In the genomic region with DNA sequence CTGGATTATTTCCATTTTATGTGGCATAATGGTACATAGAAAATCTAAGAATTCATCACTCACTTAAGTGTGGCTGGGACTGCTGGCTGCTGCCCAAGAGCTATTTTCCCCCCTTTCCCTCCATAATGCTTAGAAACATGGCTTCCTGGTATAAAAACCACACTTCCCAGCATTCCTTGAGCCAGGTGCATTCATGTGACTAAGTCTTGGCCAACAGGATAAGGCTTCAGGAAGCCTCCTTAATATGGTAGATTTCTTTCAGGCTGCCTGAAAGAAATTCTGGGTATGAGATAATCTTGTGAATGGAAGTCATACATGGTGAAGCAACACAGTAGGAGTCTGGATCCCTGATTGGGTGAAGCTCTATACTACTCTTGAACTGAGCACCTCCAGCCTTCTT, we compare ENCODE assay signal across 13 cellular contexts.
DNase-seq lines count a peak whose midpoint lies in the region; ATAC-seq, FAIRE-seq and TF ChIP-seq lines count a peak whose summit lies in the region.
"Had no signal": no experiment of that assay in that cellular context is flagged by ENCODE, and none has a peak within 500 bp of the region (broad histone marks: within the 10 kb centered on the region; RNA-seq: fewer than 3 reads in every experiment).

No MANE protein-coding gene starts in this region.

- H3K36me3 Mint-ChIP-seq in activated T-cell treated with anti-CD3 and anti-CD28 coated beads, Interleukin-2, amount 50 U/mL, for 72 hours (ENCODE audit: insufficient read depth in 2 of 2), result no peaks in the 10 kb centered on the region
- H3K36me3 Mint-ChIP-seq: immature natural killer cell had no signal

- ATAC-seq in activated T-cell treated with anti-CD3 and anti-CD28 coated beads, Interleukin-2, amount 50 U/mL, for 72 hours (replicated peaks in 1 of 2), result no peak

- no peak overlapping the region for H3K9ac ChIP-seq in endothelial cell of umbilical vein (replicated peaks; ENCODE audit: extremely low read depth, insufficient read depth, low read length)
- H3K9ac ChIP-seq: parathyroid adenoma had no signal

- no peak overlapping the region for H2AFZ ChIP-seq in endothelial cell of umbilical vein (ENCODE audit: low read depth, low read length)
- H2AFZ ChIP-seq: parathyroid adenoma had no signal

- H3K79me2 ChIP-seq in endothelial cell of umbilical vein (ENCODE audit: control insufficient read depth, insufficient read depth, low read length), result no peaks in the 10 kb centered on the region

- peak; percentile 16 for DNase-seq in NCI-H748 (lab: John Stamatoyannopoulos, UW; ENCODE audit: unreplicated experiment)
- no peak for DNase-seq in NCI-H748 treated with DMSO at 0.1 percent for 48 hours (lab: John Stamatoyannopoulos, UW)
- peak; percentile 72 for DNase-seq in NCI-H82 (lab: John Stamatoyannopoulos, UW)
- DNase-seq in endothelial cell of umbilical vein (ENCODE audit: low read depth, low spot score), result peak; percentile 40
- peak; percentile 22 for DNase-seq in urothelium cell line (ENCODE audit: low spot score)
- no peak for DNase-seq in retina
- DNase-seq in activated T-cell treated with anti-CD3 and anti-CD28 coated beads, Interleukin-2, amount 50 U/mL, for 72 hours, result no peak
- DNase-seq in midbrain (lab: John Stamatoyannopoulos, UW), result no peak
- DNase-seq: cortex of kidney; immature natural killer cell; NCI-H510A; stimulated activated CD4-positive, alpha-beta T cell treated with anti-CD3 and anti-CD28 coated beads, Interleukin-15, amount 100 ng/mL, for 24 hours had no signal

- no peak overlapping the region for H3K27ac Mint-ChIP-seq in activated T-cell treated with anti-CD3 and anti-CD28 coated beads, Interleukin-2, amount 50 U/mL, for 72 hours
- H3K27ac Mint-ChIP-seq: immature natural killer cell had no signal

- no peak for FAIRE-seq in endothelial cell of umbilical vein (lab: Jason Lieb, UNC)
- FAIRE-seq in urothelium cell line (lab: Jason Lieb, UNC), result no peak

- no peak overlapping the region for H3K4me2 ChIP-seq in endothelial cell of umbilical vein (ENCODE audit: insufficient read depth, low read length)

- no peaks in the 10 kb centered on the region for H3K36me3 ChIP-seq in endothelial cell of umbilical vein (ENCODE audit: control insufficient read depth in 2 of 2, extremely low read depth in 1 of 2, insufficient read depth in 2 of 2, low read length in 2 of 2)

- H3K4me3 ChIP-seq in endothelial cell of umbilical vein (replicated peaks in 1 of 3; ENCODE audit: insufficient read depth in 1 of 3, low read depth in 1 of 3, low read length in 3 of 3), result no peak overlapping the region

- no peaks in the 10 kb centered on the region for H3K9me1 ChIP-seq in endothelial cell of umbilical vein (replicated peaks; ENCODE audit: control insufficient read depth, extremely low read depth, insufficient read depth, low read length)

- no peaks in the 10 kb centered on the region for H3K9me3 ChIP-seq in endothelial cell of umbilical vein (replicated peaks; ENCODE audit: control insufficient read depth, insufficient read depth, low read length)

- H4K20me1 ChIP-seq in endothelial cell of umbilical vein (replicated peaks; ENCODE audit: control insufficient read depth, extremely low read depth, insufficient read depth, low read length), result no peaks in the 10 kb centered on the region

- POLR2A ChIA-PET in endothelial cell of umbilical vein (lab: Charles Lee), result no interaction called here

- H3K27me3 ChIP-seq in endothelial cell of umbilical vein (ENCODE audit: control insufficient read depth in 2 of 2, insufficient read depth in 2 of 2, low read length in 2 of 2), result no peaks in the 10 kb centered on the region

- H3K4me1 Mint-ChIP-seq in activated T-cell treated with anti-CD3 and anti-CD28 coated beads, Interleukin-2, amount 50 U/mL, for 72 hours (ENCODE audit: low read depth), result no peaks in the 10 kb centered on the region

- BruUV-seq in endothelial cell of umbilical vein (replicated peaks; lab: Mats Ljungman, UMichigan), result no TSS peak

- no peak for TF ChIP-seq POLR2A in endothelial cell of umbilical vein (IDR thresholded peaks at IDR 0.05; ENCODE audit: low read depth, low read length)

- H3K27ac ChIP-seq in endothelial cell of umbilical vein (ENCODE audit: insufficient read depth, low read depth, low read length), result no peak overlapping the region
- H3K27ac ChIP-seq: parathyroid adenoma had no signal

- H3K4me1 ChIP-seq in endothelial cell of umbilical vein (ENCODE audit: control insufficient read depth, extremely low read depth, insufficient read depth, low read length), result no peaks in the 10 kb centered on the region

- no peak overlapping the region for H3K4me3 Mint-ChIP-seq in activated T-cell treated with anti-CD3 and anti-CD28 coated beads, Interleukin-2, amount 50 U/mL, for 72 hours
- H3K4me3 Mint-ChIP-seq: immature natural killer cell had no signal

- intact Hi-C loops in endothelial cell of umbilical vein (cut with micrococcal nuclease), result no loop called here

- dilution Hi-C loops in endothelial cell of umbilical vein (cut with MboI; ENCODE audit: extremely low pct_ligation_motif_present, low sequenced_read_pairs), result no loop called here

- CTCF ChIA-PET in endothelial cell of umbilical vein (lab: Charles Lee), result no interaction called here

- H3K9me3 Mint-ChIP-seq in activated T-cell treated with anti-CD3 and anti-CD28 coated beads, Interleukin-2, amount 50 U/mL, for 72 hours, result no peaks in the 10 kb centered on the region
- H3K9me3 Mint-ChIP-seq: immature natural killer cell had no signal

- no peak for TF ChIP-seq CTCF in endothelial cell of umbilical vein (IDR thresholded peaks at IDR 0.05; ENCODE audit: extremely low read depth in 1 of 2, insufficient read depth in 1 of 2, low read depth in 1 of 2, low read length in 2 of 2)

- no peaks in the 10 kb centered on the region for H3K27me3 Mint-ChIP-seq in activated T-cell treated with anti-CD3 and anti-CD28 coated beads, Interleukin-2, amount 50 U/mL, for 72 hours (ENCODE audit: low read depth)

TF ChIP-seq in endothelial cell of umbilical vein, 7 proteins besides CTCF, POLR2A, EP300 and RAD21:
- TF ChIP-seq FOS (IDR thresholded peaks at IDR 0.05; ENCODE audit: borderline replicate concordance, insufficient read depth, low read length) (no peak), GATA2 (IDR thresholded peaks at IDR 0.05; ENCODE audit: insufficient read depth, insufficient read length, low read depth, low read length) (no peak), JUN (IDR thresholded peaks at IDR 0.05; ENCODE audit: borderline replicate concordance, insufficient read depth, insufficient read length, low read depth) (no peak), MAX (IDR thresholded peaks at IDR 0.05; ENCODE audit: insufficient read depth, insufficient read length) (no peak), MYC (IDR thresholded peaks at IDR 0.05; ENCODE audit: low read depth, low read length) (no peak), POLR2AphosphoS5 (IDR thresholded peaks at IDR 0.05; ENCODE audit: insufficient read depth, low read depth, low read length) (no peak), EZH2 (IDR thresholded peaks at IDR 0.05; ENCODE audit: borderline replicate concordance, low read depth, low read length, severe bottlenecking) (no peak)

Comparison
In these comparisons a context has a peak if more than half of its experiments do, and no peak if none do; other contexts are left out.
1. DNase-seq: peak in NCI-H748 (single experiment), NCI-H82 (single experiment), endothelial cell of umbilical vein (single experiment) and urothelium cell line (single experiment); none in NCI-H748 treated with DMSO at 0.1 percent for 48 hours (single experiment), retina (single experiment), activated T-cell treated with anti-CD3 and anti-CD28 coated beads, Interleukin-2, amount 50 U/mL, for 72 hours (0 of 2) and midbrain (single experiment).